Comparison of ENCODE assay signal across 14 cellular contexts in genomic region chr5:157387164-157387563, GRCh38.
DNase-seq lines count a peak whose midpoint lies in the region; ATAC-seq and TF ChIP-seq lines count a peak whose summit lies in the region.
"Had no signal": no experiment of that assay in that cellular context is flagged by ENCODE, and none has a peak within 500 bp of the region (broad histone marks: within the 10 kb centered on the region; RNA-seq: fewer than 3 reads in every experiment).

No MANE protein-coding gene starts in this region.

- peaks cover 56% of the 10 kb centered on the region for H3K36me3 Mint-ChIP-seq in activated naive CD4-positive, alpha-beta T cell treated with anti-CD3 and anti-CD28 coated beads for 36 hours (ENCODE audit: low read depth)
- peaks cover 77% of the 10 kb centered on the region for H3K36me3 Mint-ChIP-seq in activated naive CD4-positive, alpha-beta T cell treated with anti-CD3 and anti-CD28 coated beads, Interleukin-2, amount 10 ng/mL, durations not matched to agents 7 days and 5 days
- peaks cover 72% of the 10 kb centered on the region for H3K36me3 Mint-ChIP-seq in central memory CD8-positive, alpha-beta T cell (ENCODE audit: insufficient read depth)

- H3K27ac ChIP-seq in muscle layer of duodenum (ENCODE audit: low read length) (peak overlapping the region; percentile 76), tibial nerve (peak overlapping the region in 3 of 4 donors; percentile 24 to 70 (median 61))

- H3K27ac Mint-ChIP-seq in activated naive CD4-positive, alpha-beta T cell treated with anti-CD3 and anti-CD28 coated beads for 36 hours: peak overlapping the region; percentile 26
- H3K27ac Mint-ChIP-seq in activated naive CD4-positive, alpha-beta T cell treated with anti-CD3 and anti-CD28 coated beads, Interleukin-2, amount 10 ng/mL, durations not matched to agents 7 days and 5 days: no peak overlapping the region
- H3K27ac Mint-ChIP-seq in central memory CD8-positive, alpha-beta T cell (ENCODE audit: low read depth): peak overlapping the region; percentile 17
- H3K27ac Mint-ChIP-seq: GM23338 had no signal

- WGBS in tibial nerve, 2 donors: 68 to 72% methylated on average over 1 of the region's 1 CpG

- H3K4me1 Mint-ChIP-seq in activated naive CD4-positive, alpha-beta T cell treated with anti-CD3 and anti-CD28 coated beads for 36 hours (ENCODE audit: low read depth): peaks cover 18% of the 10 kb centered on the region
- H3K4me1 Mint-ChIP-seq in activated naive CD4-positive, alpha-beta T cell treated with anti-CD3 and anti-CD28 coated beads, Interleukin-2, amount 10 ng/mL, durations not matched to agents 7 days and 5 days: peaks cover 14% of the 10 kb centered on the region
- peaks cover 22% of the 10 kb centered on the region for H3K4me1 Mint-ChIP-seq in central memory CD8-positive, alpha-beta T cell

- no peak for TF ChIP-seq EP300 in tibial nerve (IDR thresholded peaks at IDR 0.05)

- H3K4me3 ChIP-seq in muscle layer of duodenum (ENCODE audit: low read depth in 1 of 2, low read length in 2 of 2): no peak overlapping the region
- no peak overlapping the region for H3K4me3 ChIP-seq in tibial nerve
- H3K4me3 ChIP-seq: GM23338, lung had no signal

- TF ChIP-seq POLR2A in tibial nerve (IDR thresholded peaks at IDR 0.05): no peak

- no peak for ATAC-seq in central memory CD8-positive, alpha-beta T cell (replicated peaks; ENCODE audit: extremely low read depth, poor library complexity, severe bottlenecking)
- ATAC-seq: GM23338 had no signal

- H3K9me3 ChIP-seq in muscle layer of duodenum (ENCODE audit: control insufficient read depth in 1 of 2, low read length in 2 of 2): no peaks in the 10 kb centered on the region
- no peaks in the 10 kb centered on the region for H3K9me3 ChIP-seq in tibial nerve

- H3K4me1 ChIP-seq in muscle layer of duodenum (ENCODE audit: control insufficient read depth in 1 of 2, insufficient read depth in 2 of 2, low read length in 2 of 2): peaks cover 7 to 12% of the 10 kb centered on the region in 2 donors
- H3K4me1 ChIP-seq in tibial nerve: peaks cover 0 to 25% (median 0%) of the 10 kb centered on the region in 4 donors

- intact Hi-C loops in activated naive CD4-positive, alpha-beta T cell treated with anti-CD3 and anti-CD28 coated beads for 36 hours (cut with micrococcal nuclease): no loop called here

- no peaks in the 10 kb centered on the region for H3K27me3 ChIP-seq in muscle layer of duodenum (ENCODE audit: low read depth, low read length)
- no peaks in the 10 kb centered on the region for H3K27me3 ChIP-seq in tibial nerve

- CTCF ChIA-PET in activated naive CD4-positive, alpha-beta T cell treated with anti-CD3 and anti-CD28 coated beads for 36 hours (lab: Charles Lee): interaction anchor here (2.2 kb wide), 1 partner anchor 59 kb away, joined by 6 read pairs; no protein-coding TSS in a partner anchor
- CTCF ChIA-PET in activated naive CD4-positive, alpha-beta T cell treated with anti-CD3 and anti-CD28 coated beads, Interleukin-2, amount 10 ng/mL, durations not matched to agents 7 days and 5 days (lab: Charles Lee): no interaction called here

- H3K9me3 Mint-ChIP-seq in activated naive CD4-positive, alpha-beta T cell treated with anti-CD3 and anti-CD28 coated beads for 36 hours: no peaks in the 10 kb centered on the region
- no peaks in the 10 kb centered on the region for H3K9me3 Mint-ChIP-seq in activated naive CD4-positive, alpha-beta T cell treated with anti-CD3 and anti-CD28 coated beads, Interleukin-2, amount 10 ng/mL, durations not matched to agents 7 days and 5 days
- H3K9me3 Mint-ChIP-seq in central memory CD8-positive, alpha-beta T cell: no peaks in the 10 kb centered on the region
- H3K9me3 Mint-ChIP-seq: activated naive CD8-positive, alpha-beta T cell treated with anti-CD3 and anti-CD28 coated beads, Interleukin-2, amount 10 ng/mL, durations not matched to agents 7 days and 5 days; GM23338; type B pancreatic cell had no signal

- H3K4me3 Mint-ChIP-seq in activated naive CD4-positive, alpha-beta T cell treated with anti-CD3 and anti-CD28 coated beads for 36 hours: no peak overlapping the region
- no peak overlapping the region for H3K4me3 Mint-ChIP-seq in activated naive CD4-positive, alpha-beta T cell treated with anti-CD3 and anti-CD28 coated beads, Interleukin-2, amount 10 ng/mL, durations not matched to agents 7 days and 5 days
- no peak overlapping the region for H3K4me3 Mint-ChIP-seq in central memory CD8-positive, alpha-beta T cell
- H3K4me3 Mint-ChIP-seq: activated naive CD8-positive, alpha-beta T cell treated with anti-CD3 and anti-CD28 coated beads, Interleukin-2, amount 10 ng/mL, durations not matched to agents 7 days and 5 days; GM23338; type B pancreatic cell had no signal

- TF ChIP-seq CTCF in tibial nerve (IDR thresholded peaks at IDR 0.05): no peak

- H3K36me3 ChIP-seq in muscle layer of duodenum (ENCODE audit: control insufficient read depth in 1 of 2, insufficient read depth in 2 of 2, low read length in 2 of 2) (peaks cover 0 to 4% of the 10 kb centered on the region in 2 donors), tibial nerve (peaks cover 0 to 34% (median 4%) of the 10 kb centered on the region in 3 donors)

- H3K27me3 Mint-ChIP-seq in activated naive CD4-positive, alpha-beta T cell treated with anti-CD3 and anti-CD28 coated beads for 36 hours (ENCODE audit: low read depth): no peaks in the 10 kb centered on the region
- no peaks in the 10 kb centered on the region for H3K27me3 Mint-ChIP-seq in activated naive CD4-positive, alpha-beta T cell treated with anti-CD3 and anti-CD28 coated beads, Interleukin-2, amount 10 ng/mL, durations not matched to agents 7 days and 5 days
- no peaks in the 10 kb centered on the region for H3K27me3 Mint-ChIP-seq in central memory CD8-positive, alpha-beta T cell
- H3K27me3 Mint-ChIP-seq: activated naive CD8-positive, alpha-beta T cell treated with anti-CD3 and anti-CD28 coated beads, Interleukin-2, amount 10 ng/mL, durations not matched to agents 7 days and 5 days; type B pancreatic cell had no signal

- no peak for DNase-seq in activated naive CD4-positive, alpha-beta T cell treated with anti-CD3 and anti-CD28 coated beads for 36 hours
- no peak for DNase-seq in activated naive CD4-positive, alpha-beta T cell treated with anti-CD3 and anti-CD28 coated beads, Interleukin-2, amount 10 ng/mL, durations not matched to agents 7 days and 5 days
- DNase-seq in central memory CD8-positive, alpha-beta T cell (ENCODE audit: low spot score in 2 of 2): no peak
- DNase-seq in tibial nerve (ENCODE audit: low spot score in 2 of 2): no peak
- no peak for DNase-seq in stimulated activated naive CD4-positive, alpha-beta T cell treated with Interleukin-2 at 50 U/mL for 16 hours (lab: John Stamatoyannopoulos, UW)
- DNase-seq in NCI-H2227 (lab: John Stamatoyannopoulos, UW; ENCODE audit: unreplicated experiment): no peak
- DNase-seq in NCI-H510A (lab: John Stamatoyannopoulos, UW): no peak
- DNase-seq: activated naive CD8-positive, alpha-beta T cell treated with anti-CD3 and anti-CD28 coated beads, Interleukin-2, amount 10 ng/mL, durations not matched to agents 7 days and 5 days; OCI-M1; T-helper 9 cell had no signal
